Comparison of ENCODE assay signal across 8 cellular contexts in genomic region chr11:62591448-62592215, GRCh38. TPM values are rescaled to one million over a fixed set of nuclear protein-coding genes. Genes with fewer than 3 reads are reported as not detected.
A peak's percentile ranks its signal among the peaks of the same experiment; 100 is the strongest.
DNase-seq lines count a peak whose midpoint lies in the region; ATAC-seq and TF ChIP-seq lines count a peak whose summit lies in the region.

A gene with protein sequence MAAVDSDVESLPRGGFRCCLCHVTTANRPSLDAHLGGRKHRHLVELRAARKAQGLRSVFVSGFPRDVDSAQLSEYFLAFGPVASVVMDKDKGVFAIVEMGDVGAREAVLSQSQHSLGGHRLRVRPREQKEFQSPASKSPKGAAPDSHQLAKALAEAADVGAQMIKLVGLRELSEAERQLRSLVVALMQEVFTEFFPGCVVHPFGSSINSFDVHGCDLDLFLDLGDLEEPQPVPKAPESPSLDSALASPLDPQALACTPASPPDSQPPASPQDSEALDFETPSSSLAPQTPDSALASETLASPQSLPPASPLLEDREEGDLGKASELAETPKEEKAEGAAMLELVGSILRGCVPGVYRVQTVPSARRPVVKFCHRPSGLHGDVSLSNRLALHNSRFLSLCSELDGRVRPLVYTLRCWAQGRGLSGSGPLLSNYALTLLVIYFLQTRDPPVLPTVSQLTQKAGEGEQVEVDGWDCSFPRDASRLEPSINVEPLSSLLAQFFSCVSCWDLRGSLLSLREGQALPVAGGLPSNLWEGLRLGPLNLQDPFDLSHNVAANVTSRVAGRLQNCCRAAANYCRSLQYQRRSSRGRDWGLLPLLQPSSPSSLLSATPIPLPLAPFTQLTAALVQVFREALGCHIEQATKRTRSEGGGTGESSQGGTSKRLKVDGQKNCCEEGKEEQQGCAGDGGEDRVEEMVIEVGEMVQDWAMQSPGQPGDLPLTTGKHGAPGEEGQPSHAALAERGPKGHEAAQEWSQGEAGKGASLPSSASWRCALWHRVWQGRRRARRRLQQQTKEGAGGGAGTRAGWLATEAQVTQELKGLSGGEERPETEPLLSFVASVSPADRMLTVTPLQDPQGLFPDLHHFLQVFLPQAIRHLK (minus strand): TSS chr11:62591523. CDS start chr11:62591485, 38 bp downstream.

- H3K4me3 ChIP-seq in AG04450 (ENCODE audit: low read depth, low read length) (peak within 1 kb of the TSS; percentile 68), cardiac fibroblast (replicated peaks in 1 of 2; ENCODE audit: low read depth in 2 of 2, low read length in 2 of 2) (peak within 1 kb of the TSS; percentile 74 to 84)

- no peak for TF ChIP-seq CTCF in AG04450 (IDR thresholded peaks at IDR 0.05; ENCODE audit: low read depth, low read length)
- no peak for TF ChIP-seq CTCF in WTC11 (IDR thresholded peaks at IDR 0.05)
- no peak for TF ChIP-seq CTCF in cardiac fibroblast (IDR thresholded peaks at IDR 0.05; ENCODE audit: low read depth, low read length)

- H3K9me3 ChIP-seq in AG04450 (ENCODE audit: control insufficient read depth, insufficient read depth, low read length), result no peaks in the 10 kb centered on the region; the same call in 1 of the 2 replicates

- H3K9me3 Mint-ChIP-seq in WTC11, result no peaks in the 10 kb centered on the region
- no peaks in the 10 kb centered on the region for H3K9me3 Mint-ChIP-seq in immature natural killer cell

- peaks cover 47% of the 10 kb centered on the region for H3K36me3 Mint-ChIP-seq in WTC11
- H3K36me3 Mint-ChIP-seq in immature natural killer cell, result peaks cover 10 to 30% (median 16%) of the 10 kb centered on the region in 3 donors

- POLR2A ChIA-PET in AG04450 (lab: Yijun Ruan, JAX), result interaction anchor here (0.5 to 2.6 kb wide), 29 partner anchors 7 to 1217 kb away, joined by 3 to 67 read pairs (median 6); partner anchors contain the start of genes AHNAK, B3GAT3, C11orf98 and CSKMT
- POLR2A ChIA-PET in WTC11 (lab: Charles Lee), result interaction anchor here (0.5 to 3.1 kb wide), 42 partner anchors 9 to 254 kb away, joined by 3 to 53 read pairs (median 7); partner anchors contain the start of genes ASRGL1, B3GAT3, BSCL2 and C11orf98

- CTCF ChIA-PET in AG04450 (lab: Charles Lee), result interaction anchor here (0.7 to 3.9 kb wide), 10 partner anchors 9 to 210 kb away, joined by 3 to 14 read pairs (median 7); partner anchors contain the start of gene B3GAT3
- CTCF ChIA-PET in WTC11 (lab: Charles Lee), result interaction anchor here (0.6 to 4.5 kb wide), 39 partner anchors 9 to 251 kb away, joined by 3 to 74 read pairs (median 5); partner anchors contain the start of genes B3GAT3, BSCL2, C11orf98 and CSKMT

- H3K4me3 Mint-ChIP-seq in WTC11 (peak within 1 kb of the TSS; percentile 99), immature natural killer cell (peak within 1 kb of the TSS; percentile 91 to 98 (median 94))

- DNase-seq in AG04450 (ENCODE audit: low read depth, low spot score) (peak; percentile 97), NCI-H226 (peak; percentile 98), WTC11 (ENCODE audit: low spot score) (peak; percentile 96), cardiac fibroblast (ENCODE audit: low read depth in 2 of 2) (peak; percentile 99 to 100), immature natural killer cell (peak; percentile 97 to 98 (median 98)), smooth muscle cell of the brain vasculature (ENCODE audit: low read depth, low spot score) (peak; percentile 97)

- H3K4me1 Mint-ChIP-seq in WTC11 (peaks cover 19% of the 10 kb centered on the region), immature natural killer cell (peaks cover 43 to 51% of the 10 kb centered on the region in 2 donors)

- H3K27ac ChIP-seq in AG04450 (ENCODE audit: low read depth, low read length), result peak within 1 kb of the TSS; percentile 87

- ATAC-seq in GM18909 (IDR thresholded peaks at IDR 0.05; ENCODE audit: poor library complexity, unreplicated experiment), result peak; percentile 89
- ATAC-seq in HG03175 (IDR thresholded peaks at IDR 0.05; ENCODE audit: unreplicated experiment), result peak; percentile 90
- peak; percentile 89 for ATAC-seq in WTC11

- H3K27ac Mint-ChIP-seq in WTC11, result peak within 1 kb of the TSS; percentile 91
- H3K27ac Mint-ChIP-seq in immature natural killer cell, result peak within 1 kb of the TSS; percentile 93 to 100 (median 98)

- no peaks in the 10 kb centered on the region for H3K27me3 ChIP-seq in AG04450 (ENCODE audit: control insufficient read depth, insufficient read depth, low read length)

- H3K27me3 Mint-ChIP-seq in WTC11 (ENCODE audit: low read depth), result no peaks in the 10 kb centered on the region; the same call in 1 of the 2 replicates
- peaks cover 8 to 17% (median 10%) of the 10 kb centered on the region in 3 donors for H3K27me3 Mint-ChIP-seq in immature natural killer cell (ENCODE audit: low read depth in 3 of 3)

TF ChIP-seq in WTC11, 78 proteins besides CTCF, POLR2A, EP300 and RAD21 (continues in another document):
- peak; percentile 63 for TF ChIP-seq NFYB (CRISPR knock-in tag; conservative IDR thresholded peaks at IDR 0.05; ENCODE audit: low read depth)
- TF ChIP-seq KAT7 (CRISPR knock-in tag; IDR thresholded peaks at IDR 0.05; ENCODE audit: borderline replicate concordance), result no peak; the same call in 1 of the 2 replicates
- peak; percentile 95 for TF ChIP-seq MYBL2 (CRISPR knock-in tag; IDR thresholded peaks at IDR 0.05)
- TF ChIP-seq ETV6 (CRISPR knock-in tag; IDR thresholded peaks at IDR 0.05), result peak; percentile 91
- TF ChIP-seq ZNF532 (CRISPR knock-in tag; IDR thresholded peaks at IDR 0.05; ENCODE audit: borderline replicate concordance), result no peak
- no peak for TF ChIP-seq ESRRA (CRISPR knock-in tag; IDR thresholded peaks at IDR 0.05; ENCODE audit: borderline replicate concordance)
- peak; percentile 54; the same call in 1 of the 2 replicates for TF ChIP-seq ZMAT4 (CRISPR knock-in tag; IDR thresholded peaks at IDR 0.05)
- TF ChIP-seq TEAD1 (CRISPR knock-in tag; IDR thresholded peaks at IDR 0.05), result peak; percentile 85; the same call in 1 of the 2 replicates
- TF ChIP-seq SMAD3 (CRISPR knock-in tag; IDR thresholded peaks at IDR 0.05; ENCODE audit: borderline replicate concordance), result peak; percentile 74; the same call in 1 of the 2 replicates

RNA-seq across cellular contexts. Expression of the gene that starts here (rescaled TPM):
- polyA plus RNA-seq in AG04450 (2011; rRNA removed) (7.8 and 9.0 TPM in 2 replicates), immature natural killer cell (10 to 100 TPM in 2 of 3 donors, 1 to 10 TPM in 1; 7.3 to 16.2 (median 12.5) TPM)
- 6.3 and 6.4 TPM in 2 replicates for polyA minus RNA-seq in AG04450 (2011; rRNA and poly(A)+ RNA removed)
- total RNA-seq in WTC11 (2021), result 35.3 to 40.0 TPM (median 37.3 TPM) in 3 replicates

Comparison
In these comparisons a context has a peak if more than half of its experiments do, and no peak if none do; other contexts are left out.
1. Peak in every context shown above with its lines: DNase-seq, ATAC-seq, H3K4me3 ChIP-seq and H3K27ac ChIP-seq.